ENCODE assay signal across 8 cellular contexts in genomic region chr19:44689290-44690130, GRCh38. TPM values are rescaled to one million over a fixed set of nuclear protein-coding genes. Genes with fewer than 3 reads are reported as not detected.
DNase-seq lines count a peak whose midpoint lies in the region; ATAC-seq and TF ChIP-seq lines count a peak whose summit lies in the region.

No MANE protein-coding gene starts in this region.

- H3K9me3 Mint-ChIP-seq in endothelial cell (ENCODE audit: unreplicated experiment), result no peaks in the 10 kb centered on the region

- ATAC-seq in HG02938 (IDR thresholded peaks at IDR 0.05; ENCODE audit: unreplicated experiment), result no peak

- H3K36me3 Mint-ChIP-seq in endothelial cell (ENCODE audit: low read depth, unreplicated experiment), result no peaks in the 10 kb centered on the region

- DNase-seq in AG20443 (ENCODE audit: low spot score) (peak; percentile 77), GOT3 (lab: John Stamatoyannopoulos, UW) (peak; percentile 16), NCI-H82 treated with DMSO at 0.1 percent for 48 hours (lab: John Stamatoyannopoulos, UW; ENCODE audit: unreplicated experiment) (peak; percentile 20), endothelial cell (ENCODE audit: low spot score) (peak; percentile 84), myocyte (ENCODE audit: low read depth) (peak; percentile 68)
- DNase-seq in activated CD8-positive, alpha-beta memory T cell treated with anti-CD3 and anti-CD28 coated beads for 48 hours (ENCODE audit: low read depth in 2 of 3, low spot score in 2 of 3), result peak; percentile 25 to 83 (median 81)
- peak; percentile 48 to 72 for DNase-seq in stimulated activated CD8-positive, alpha-beta memory T cell treated with anti-CD3 and anti-CD28 coated beads, Interleukin-7, amount 100 ng/mL, for 1 hour (ENCODE audit: low read depth in 2 of 2)

- peak; percentile 84 for TF ChIP-seq CTCF in endothelial cell (IDR thresholded peaks at IDR 0.05; ENCODE audit: unreplicated experiment)

- H3K27me3 Mint-ChIP-seq in endothelial cell (ENCODE audit: unreplicated experiment), result peaks cover 2% of the 10 kb centered on the region

- H3K27ac Mint-ChIP-seq in endothelial cell (ENCODE audit: unreplicated experiment), result no peak overlapping the region

- H3K4me1 Mint-ChIP-seq in endothelial cell (ENCODE audit: unreplicated experiment), result peaks cover 6% of the 10 kb centered on the region

- H3K4me3 Mint-ChIP-seq in endothelial cell (ENCODE audit: unreplicated experiment), result no peak overlapping the region

RNA-seq across cellular contexts. Expression of gene CEACAM16, which starts 9.4 kb away (rescaled TPM):
- total RNA-seq in endothelial cell (ENCODE audit: unreplicated experiment), result not detected
- total RNA-seq in myocyte, result 5.0 and 6.1 TPM in 2 replicates
- polyA plus RNA-seq in myocyte (2012), result 5.7 TPM

RNA-seq across cellular contexts. Expression of gene CEACAM19, which starts 18.2 kb away (rescaled TPM):
- total RNA-seq in endothelial cell (ENCODE audit: unreplicated experiment) (3.7 TPM), myocyte (4.9 and 6.9 TPM in 2 replicates)
- polyA plus RNA-seq in myocyte (2012), result 7.6 TPM

RNA-seq across cellular contexts. Expression of gene PVR, which starts 45.8 kb away (rescaled TPM):
- total RNA-seq in endothelial cell (ENCODE audit: unreplicated experiment), result 14.8 TPM
- 327 and 450 TPM in 2 replicates for total RNA-seq in myocyte
- polyA plus RNA-seq in myocyte (2012), result 70.3 TPM

RNA-seq across cellular contexts. Expression of gene BCL3, which starts 59.0 kb away (rescaled TPM):
- total RNA-seq in endothelial cell (ENCODE audit: unreplicated experiment) (1.9 TPM), myocyte (25.8 and 28.6 TPM in 2 replicates)
- polyA plus RNA-seq in myocyte (2012), result 8.1 TPM

Comparison
In these comparisons a context has a peak if more than half of its experiments do, and no peak if none do; other contexts are left out.
1. DNase-seq: peak in every context shown above with its lines; median percentile 84 in endothelial cell; 81 in activated CD8-positive, alpha-beta memory T cell treated with anti-CD3 and anti-CD28 coated beads for 48 hours; 77 in AG20443; 68 in myocyte; 60 in stimulated activated CD8-positive, alpha-beta memory T cell treated with anti-CD3 and anti-CD28 coated beads, Interleukin-7, amount 100 ng/mL, for 1 hour; 20 in NCI-H82 treated with DMSO at 0.1 percent for 48 hours; 16 in GOT3.
2. RNA of gene PVR, which starts 45.8 kb away (total RNA-seq): 327 to 450 TPM in myocyte; 14.8 TPM in endothelial cell (single experiment); every median in the first group is over 10 times any median in the second.